13 cellular contexts compared by ENCODE assay signal in genomic region chr10:121449457-121450045, GRCh38.
DNase-seq lines count a peak whose midpoint lies in the region; ATAC-seq, FAIRE-seq and TF ChIP-seq lines count a peak whose summit lies in the region.
"Had no signal": no experiment of that assay in that cellular context is flagged by ENCODE, and none has a peak within 500 bp of the region (broad histone marks: within the 10 kb centered on the region; RNA-seq: fewer than 3 reads in every experiment).

No MANE protein-coding gene starts in this region.

- no peak for FAIRE-seq in HepG2 (lab: Jason Lieb, UNC)

- ATAC-seq in GM18873 (IDR thresholded peaks at IDR 0.05; ENCODE audit: low FRiP score, unreplicated experiment) (peak; percentile 22), GM21825 (IDR thresholded peaks at IDR 0.05; ENCODE audit: unreplicated experiment) (peak; percentile 22), HG03354 (IDR thresholded peaks at IDR 0.05; ENCODE audit: poor library complexity, severe bottlenecking, unreplicated experiment) (peak; percentile 35), GM18520 (IDR thresholded peaks at IDR 0.05; ENCODE audit: unreplicated experiment) (no peak), HepG2 (no peak)
- ATAC-seq: left lobe of liver; stimulated activated memory B cell treated with anti-CD40 and anti-IgM and Interleukin-4, amounts not matched to agents 10 μg/mL and 1 μg/mL and 100 μg/mL, for 72 hours had no signal

- no peak overlapping the region for H3K9ac ChIP-seq in HepG2 (ENCODE audit: insufficient read depth, low read depth, low read length)

- no peak overlapping the region for H3K27ac Mint-ChIP-seq in activated T-cell treated with anti-CD3 and anti-CD28 coated beads, Interleukin-2, amount 50 U/mL, for 24 hours
- H3K27ac Mint-ChIP-seq: stimulated activated memory B cell treated with anti-CD40 and anti-IgM and Interleukin-4, amounts not matched to agents 10 μg/mL and 1 μg/mL and 100 μg/mL, for 72 hours had no signal

- H3K9me3 ChIP-seq in HepG2 (ENCODE audit: low read length), result no peaks in the 10 kb centered on the region
- H3K9me3 ChIP-seq: SJSA1 had no signal

- DNase-seq in mucosa of gallbladder (ENCODE audit: low spot score) (peak; percentile 27), Kasumi-1 (lab: John Stamatoyannopoulos, UW) (no peak), HepG2 (ENCODE audit: low spot score) (no peak)
- no peak for DNase-seq in activated T-cell treated with anti-CD3 and anti-CD28 coated beads, Interleukin-2, amount 50 U/mL, for 24 hours
- DNase-seq: NCI-H1105, NCI-H524 treated with DMSO at 0.1 percent for 48 hours had no signal

- H3K9me3 Mint-ChIP-seq in activated T-cell treated with anti-CD3 and anti-CD28 coated beads, Interleukin-2, amount 50 U/mL, for 24 hours, result no peaks in the 10 kb centered on the region
- H3K9me3 Mint-ChIP-seq: stimulated activated memory B cell treated with anti-CD40 and anti-IgM and Interleukin-4, amounts not matched to agents 10 μg/mL and 1 μg/mL and 100 μg/mL, for 72 hours had no signal

- no peak overlapping the region for H3K4me2 ChIP-seq in HepG2 (ENCODE audit: low read depth, low read length)

- no peaks in the 10 kb centered on the region for H3K36me3 Mint-ChIP-seq in activated T-cell treated with anti-CD3 and anti-CD28 coated beads, Interleukin-2, amount 50 U/mL, for 24 hours (ENCODE audit: low read depth)
- H3K36me3 Mint-ChIP-seq: stimulated activated memory B cell treated with anti-CD40 and anti-IgM and Interleukin-4, amounts not matched to agents 10 μg/mL and 1 μg/mL and 100 μg/mL, for 72 hours had no signal

- no peak overlapping the region for H3K27ac ChIP-seq in HepG2 (ENCODE audit: extremely low read length, insufficient read depth, low read length)
- H3K27ac ChIP-seq: SJSA1 had no signal

- CTCF ChIA-PET in HepG2 (lab: Yijun Ruan, JAX; ENCODE audit: low intra/inter-chr PET ratio, low total read pairs), result no interaction called here

- no peaks in the 10 kb centered on the region for H3K36me3 ChIP-seq in HepG2 (replicated peaks in 1 of 2; ENCODE audit: control insufficient read depth in 1 of 2, insufficient read depth in 2 of 2, low read length in 2 of 2)
- H3K36me3 ChIP-seq: SJSA1 had no signal

- 58% methylated on average over 5 of the region's 5 CpGs for WGBS in HepG2 (ENCODE audit: low lambda C conversion rate)

- TF ChIP-seq EP300 in HepG2 (IDR thresholded peaks at IDR 0.05; ENCODE audit: low read depth in 2 of 2, low read length in 2 of 2) (no peak), HepG2 (CRISPR knock-in tag; IDR thresholded peaks at IDR 0.05; ENCODE audit: borderline replicate concordance) (no peak)

- no peaks in the 10 kb centered on the region for H4K20me1 ChIP-seq in HepG2 (ENCODE audit: insufficient read depth, low read length)

- TF ChIP-seq POLR2A in HepG2 (IDR thresholded peaks at IDR 0.05; ENCODE audit: insufficient read depth in 1 of 2, low read depth in 2 of 2, low read length in 2 of 2), result no peak

- POLR2A ChIA-PET in HepG2 (lab: Yijun Ruan, JAX), result no interaction called here

- in situ Hi-C loops in HepG2 (cut with HindIII; ENCODE audit: extremely low pct_ligation_motif_present, low pct_unique_long_range_greater_than_20kb), result no loop called here

- no peaks in the 10 kb centered on the region for H3K79me2 ChIP-seq in HepG2 (ENCODE audit: insufficient read depth, low read length)

- H3K4me3 ChIP-seq in HepG2 (replicated peaks in 1 of 3; ENCODE audit: insufficient read depth in 1 of 3, low read depth in 2 of 3, low read length in 3 of 3), result no peak overlapping the region
- H3K4me3 ChIP-seq: SJSA1 had no signal

- intact Hi-C loops in HepG2 (cut with micrococcal nuclease; ENCODE audit: unreplicated experiment), result no loop called here

- H3K4me1 ChIP-seq in HepG2 (ENCODE audit: insufficient read depth, low read length), result no peaks in the 10 kb centered on the region
- H3K4me1 ChIP-seq: SJSA1 had no signal

- BruUV-seq in HepG2 (replicated peaks; lab: Mats Ljungman, UMichigan), result no TSS peak

- TF ChIP-seq CTCF in HepG2 (CRISPR knock-in tag; IDR thresholded peaks at IDR 0.05), result no peak

- peaks cover 3% of the 10 kb centered on the region for H3K27me3 Mint-ChIP-seq in activated T-cell treated with anti-CD3 and anti-CD28 coated beads, Interleukin-2, amount 50 U/mL, for 24 hours
- H3K27me3 Mint-ChIP-seq: stimulated activated memory B cell treated with anti-CD40 and anti-IgM and Interleukin-4, amounts not matched to agents 10 μg/mL and 1 μg/mL and 100 μg/mL, for 72 hours had no signal

- no peak overlapping the region for H2AFZ ChIP-seq in HepG2 (ENCODE audit: low read length)

- H3K27me3 ChIP-seq in HepG2 (ENCODE audit: control insufficient read depth in 1 of 2, insufficient read depth in 2 of 2, low read length in 2 of 2), result no peaks in the 10 kb centered on the region; a peak in 1 of 5 replicates
- H3K27me3 ChIP-seq: SJSA1 had no signal

- no peaks in the 10 kb centered on the region for H3K4me1 Mint-ChIP-seq in activated T-cell treated with anti-CD3 and anti-CD28 coated beads, Interleukin-2, amount 50 U/mL, for 24 hours (ENCODE audit: low read depth)
- H3K4me1 Mint-ChIP-seq: stimulated activated memory B cell treated with anti-CD40 and anti-IgM and Interleukin-4, amounts not matched to agents 10 μg/mL and 1 μg/mL and 100 μg/mL, for 72 hours had no signal

- no peak overlapping the region for H3K4me3 Mint-ChIP-seq in activated T-cell treated with anti-CD3 and anti-CD28 coated beads, Interleukin-2, amount 50 U/mL, for 24 hours
- H3K4me3 Mint-ChIP-seq: stimulated activated memory B cell treated with anti-CD40 and anti-IgM and Interleukin-4, amounts not matched to agents 10 μg/mL and 1 μg/mL and 100 μg/mL, for 72 hours had no signal

- TF ChIP-seq RAD21 in HepG2 (CRISPR knock-in tag; IDR thresholded peaks at IDR 0.05), result no peak

TF ChIP-seq in HepG2, 621 proteins besides CTCF, POLR2A, EP300 and RAD21 (continues in another document):
- TF ChIP-seq ZMYM2 (CRISPR knock-in tag; IDR thresholded peaks at IDR 0.05) (no peak), REL (CRISPR knock-in tag; conservative IDR thresholded peaks at IDR 0.05) (no peak), PAF1 (CRISPR knock-in tag; IDR thresholded peaks at IDR 0.05) (no peak), ISL2 (CRISPR knock-in tag; IDR thresholded peaks at IDR 0.05) (no peak), BORCS8-MEF2B (CRISPR knock-in tag; IDR thresholded peaks at IDR 0.05) (no peak), ZFP1 (CRISPR knock-in tag; IDR thresholded peaks at IDR 0.05) (no peak), ZNF543 (CRISPR knock-in tag; IDR thresholded peaks at IDR 0.05) (no peak), ZNF513 (CRISPR knock-in tag; conservative IDR thresholded peaks at IDR 0.05) (no peak), ZNF205 (CRISPR knock-in tag; IDR thresholded peaks at IDR 0.05) (no peak)
- TF ChIP-seq, protein P1, sequence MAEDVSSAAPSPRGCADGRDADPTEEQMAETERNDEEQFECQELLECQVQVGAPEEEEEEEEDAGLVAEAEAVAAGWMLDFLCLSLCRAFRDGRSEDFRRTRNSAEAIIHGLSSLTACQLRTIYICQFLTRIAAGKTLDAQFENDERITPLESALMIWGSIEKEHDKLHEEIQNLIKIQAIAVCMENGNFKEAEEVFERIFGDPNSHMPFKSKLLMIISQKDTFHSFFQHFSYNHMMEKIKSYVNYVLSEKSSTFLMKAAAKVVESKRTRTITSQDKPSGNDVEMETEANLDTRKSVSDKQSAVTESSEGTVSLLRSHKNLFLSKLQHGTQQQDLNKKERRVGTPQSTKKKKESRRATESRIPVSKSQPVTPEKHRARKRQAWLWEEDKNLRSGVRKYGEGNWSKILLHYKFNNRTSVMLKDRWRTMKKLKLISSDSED (CRISPR knock-in tag; IDR thresholded peaks at IDR 0.05), result no peak
- TF ChIP-seq, protein P2, sequence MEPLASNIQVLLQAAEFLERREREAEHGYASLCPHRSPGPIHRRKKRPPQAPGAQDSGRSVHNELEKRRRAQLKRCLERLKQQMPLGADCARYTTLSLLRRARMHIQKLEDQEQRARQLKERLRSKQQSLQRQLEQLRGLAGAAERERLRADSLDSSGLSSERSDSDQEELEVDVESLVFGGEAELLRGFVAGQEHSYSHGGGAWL (CRISPR knock-in tag; IDR thresholded peaks at IDR 0.05), result no peak
- TF ChIP-seq, protein P3, sequence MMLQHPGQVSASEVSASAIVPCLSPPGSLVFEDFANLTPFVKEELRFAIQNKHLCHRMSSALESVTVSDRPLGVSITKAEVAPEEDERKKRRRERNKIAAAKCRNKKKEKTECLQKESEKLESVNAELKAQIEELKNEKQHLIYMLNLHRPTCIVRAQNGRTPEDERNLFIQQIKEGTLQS (CRISPR knock-in tag; IDR thresholded peaks at IDR 0.05), result no peak
- TF ChIP-seq, protein P4, sequence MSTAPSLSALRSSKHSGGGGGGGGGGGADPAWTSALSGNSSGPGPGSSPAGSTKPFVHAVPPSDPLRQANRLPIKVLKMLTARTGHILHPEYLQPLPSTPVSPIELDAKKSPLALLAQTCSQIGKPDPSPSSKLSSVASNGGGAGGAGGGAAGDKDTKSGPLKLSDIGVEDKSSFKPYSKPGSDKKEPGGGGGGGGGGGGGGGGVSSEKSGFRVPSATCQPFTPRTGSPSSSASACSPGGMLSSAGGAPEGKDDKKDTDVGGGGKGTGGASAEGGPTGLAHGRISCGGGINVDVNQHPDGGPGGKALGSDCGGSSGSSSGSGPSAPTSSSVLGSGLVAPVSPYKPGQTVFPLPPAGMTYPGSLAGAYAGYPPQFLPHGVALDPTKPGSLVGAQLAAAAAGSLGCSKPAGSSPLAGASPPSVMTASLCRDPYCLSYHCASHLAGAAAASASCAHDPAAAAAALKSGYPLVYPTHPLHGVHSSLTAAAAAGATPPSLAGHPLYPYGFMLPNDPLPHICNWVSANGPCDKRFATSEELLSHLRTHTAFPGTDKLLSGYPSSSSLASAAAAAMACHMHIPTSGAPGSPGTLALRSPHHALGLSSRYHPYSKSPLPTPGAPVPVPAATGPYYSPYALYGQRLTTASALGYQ (CRISPR knock-in tag; IDR thresholded peaks at IDR 0.05), result no peak
- TF ChIP-seq, protein P5, sequence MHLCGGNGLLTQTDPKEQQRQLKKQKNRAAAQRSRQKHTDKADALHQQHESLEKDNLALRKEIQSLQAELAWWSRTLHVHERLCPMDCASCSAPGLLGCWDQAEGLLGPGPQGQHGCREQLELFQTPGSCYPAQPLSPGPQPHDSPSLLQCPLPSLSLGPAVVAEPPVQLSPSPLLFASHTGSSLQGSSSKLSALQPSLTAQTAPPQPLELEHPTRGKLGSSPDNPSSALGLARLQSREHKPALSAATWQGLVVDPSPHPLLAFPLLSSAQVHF (CRISPR knock-in tag; IDR thresholded peaks at IDR 0.05), result no peak

Comparison
In these comparisons a context has a peak if more than half of its experiments do, and no peak if none do; other contexts are left out.
1. ATAC-seq: peak in GM18873 (single experiment), GM21825 (single experiment) and HG03354 (single experiment); none in GM18520 (single experiment) and HepG2 (single experiment).